Comparison of ENCODE assay signal across 10 cellular contexts in genomic region chr2:3628800-3629199, GRCh38. TPM values are rescaled to one million over a fixed set of nuclear protein-coding genes. Genes with fewer than 3 reads are reported as not detected.
DNase-seq lines count a peak whose midpoint lies in the region; ATAC-seq and TF ChIP-seq lines count a peak whose summit lies in the region.
"Had no signal": no experiment of that assay in that cellular context is flagged by ENCODE, and none has a peak within 500 bp of the region (broad histone marks: within the 10 kb centered on the region; RNA-seq: fewer than 3 reads in every experiment).

No MANE protein-coding gene starts in this region.

- ATAC-seq in WTC11 (peak; percentile 90), HG02623 (IDR thresholded peaks at IDR 0.05; ENCODE audit: unreplicated experiment) (no peak)

- POLR2A ChIA-PET in WTC11 (lab: Charles Lee): no interaction called here

- H3K36me3 Mint-ChIP-seq in WTC11 (no peaks in the 10 kb centered on the region), progenitor cell of endocrine pancreas (ENCODE audit: insufficient read depth) (no peaks in the 10 kb centered on the region)

- H3K4me1 Mint-ChIP-seq in WTC11: peaks cover 9% of the 10 kb centered on the region; the same call in 1 of the 2 replicates
- no peaks in the 10 kb centered on the region for H3K4me1 Mint-ChIP-seq in progenitor cell of endocrine pancreas (ENCODE audit: low read depth)

- TF ChIP-seq CTCF in WTC11 (IDR thresholded peaks at IDR 0.05) (no peak), progenitor cell of endocrine pancreas (IDR thresholded peaks at IDR 0.05; ENCODE audit: unreplicated experiment) (peak; percentile 42)

- H3K4me3 Mint-ChIP-seq in WTC11: no peak overlapping the region
- no peak overlapping the region for H3K4me3 Mint-ChIP-seq in progenitor cell of endocrine pancreas (ENCODE audit: low read depth)

- DNase-seq in NCI-H82 (lab: John Stamatoyannopoulos, UW): peak; percentile 63
- no peak for DNase-seq in NCI-H82 treated with DMSO at 0.1 percent for 48 hours (lab: John Stamatoyannopoulos, UW; ENCODE audit: unreplicated experiment)
- peak; percentile 94 for DNase-seq in NCI-H1694 (lab: John Stamatoyannopoulos, UW)
- peak; percentile 74 for DNase-seq in WTC11 (ENCODE audit: low spot score)
- no peak for DNase-seq in progenitor cell of endocrine pancreas (ENCODE audit: low spot score, unreplicated experiment)
- no peak for DNase-seq in stimulated activated CD4-positive, alpha-beta T cell treated with anti-CD3 and anti-CD28 coated beads, Interleukin-4, amount 100 ng/mL, for 4 hours
- no peak for DNase-seq in NCI-H226
- DNase-seq: activated T-cell treated with anti-CD3 and anti-CD28 coated beads, Interleukin-2, amount 50 U/mL, for 1 hour had no signal

- H3K9me3 Mint-ChIP-seq in WTC11: peaks cover 5% of the 10 kb centered on the region; the same call in 1 of the 2 replicates
- no peaks in the 10 kb centered on the region for H3K9me3 Mint-ChIP-seq in progenitor cell of endocrine pancreas (ENCODE audit: low read depth)

- H3K27me3 Mint-ChIP-seq in WTC11 (ENCODE audit: low read depth): no peaks in the 10 kb centered on the region
- H3K27me3 Mint-ChIP-seq in progenitor cell of endocrine pancreas: peaks cover 7% of the 10 kb centered on the region

- H3K27ac Mint-ChIP-seq in WTC11 (no peak overlapping the region), progenitor cell of endocrine pancreas (no peak overlapping the region)

- CTCF ChIA-PET in WTC11 (lab: Charles Lee): interaction anchor here (0.8 to 1.8 kb wide), 11 partner anchors 9 to 185 kb away, joined by 3 to 15 read pairs (median 4); partner anchors contain the start of gene RNASEH1

TF ChIP-seq in WTC11, 78 proteins besides CTCF, POLR2A, EP300 and RAD21:
- no peak for TF ChIP-seq AFF4 (CRISPR knock-in tag; IDR thresholded peaks at IDR 0.05; ENCODE audit: borderline replicate concordance)
- no peak for TF ChIP-seq CBFB (CRISPR knock-in tag; IDR thresholded peaks at IDR 0.05; ENCODE audit: low read depth)
- no peak for TF ChIP-seq MXD4 (CRISPR knock-in tag; IDR thresholded peaks at IDR 0.05; ENCODE audit: borderline replicate concordance)
- TF ChIP-seq OVOL2 (CRISPR knock-in tag; IDR thresholded peaks at IDR 0.05; ENCODE audit: borderline replicate concordance): no peak
- no peak for TF ChIP-seq CREM (CRISPR knock-in tag; IDR thresholded peaks at IDR 0.05)

RNA-seq across cellular contexts. Expression of gene ALLC, which starts 29.2 kb away (rescaled TPM):
- not detected in 3 replicates for total RNA-seq in WTC11 (2021)
- total RNA-seq in progenitor cell of endocrine pancreas: 0.16 TPM in 1 of 2 replicates, not detected in the other
- total RNA-seq: dermis microvascular lymphatic vessel endothelial cell had no signal

RNA-seq across cellular contexts. Expression of gene COLEC11, which starts 33.9 kb away (rescaled TPM):
- total RNA-seq in WTC11 (2021) (0.69 to 1.3 TPM (median 0.87 TPM) in 3 replicates), progenitor cell of endocrine pancreas (not detected in 2 replicates)

RNA-seq across cellular contexts. Expression of gene RPS7, which starts 53.7 kb away (rescaled TPM):
- total RNA-seq in WTC11 (2021): 1,629 to 1,800 TPM (median 1,725 TPM) in 3 replicates
- total RNA-seq in progenitor cell of endocrine pancreas: 1,422 and 1,517 TPM in 2 replicates

Comparison
In these comparisons a context has a peak if more than half of its experiments do, and no peak if none do; other contexts are left out.
1. DNase-seq: peak in NCI-H82 (single experiment), NCI-H1694 (single experiment) and WTC11 (single experiment); none in NCI-H82 treated with DMSO at 0.1 percent for 48 hours (single experiment), progenitor cell of endocrine pancreas (single experiment), stimulated activated CD4-positive, alpha-beta T cell treated with anti-CD3 and anti-CD28 coated beads, Interleukin-4, amount 100 ng/mL, for 4 hours (0 of 2) and NCI-H226 (single experiment).